In the genomic region with DNA sequence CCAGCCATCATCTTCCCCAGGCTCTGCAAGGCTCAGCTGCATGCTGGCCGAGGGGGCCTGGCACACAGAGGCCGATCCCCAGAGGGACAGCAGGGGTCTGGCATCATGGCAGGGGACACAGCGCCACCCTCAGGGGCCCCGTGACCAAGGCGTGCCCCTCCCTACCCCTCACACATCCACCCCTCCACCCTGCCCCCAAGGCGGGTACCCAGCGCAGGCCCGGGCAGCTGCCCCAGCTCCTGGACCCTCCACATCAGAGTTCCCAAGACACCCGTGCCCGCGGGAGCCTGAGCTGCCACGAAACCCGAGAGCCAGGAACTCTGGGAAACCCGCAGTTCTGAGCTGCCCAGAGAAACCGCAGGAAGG, we compare ENCODE assay signal across 24 cellular contexts. TPM values are rescaled to one million over a fixed set of nuclear protein-coding genes. Genes with fewer than 3 reads are reported as not detected.
DNase-seq lines count a peak whose midpoint lies in the region; ATAC-seq and TF ChIP-seq lines count a peak whose summit lies in the region.
"Had no signal": no experiment of that assay in that cellular context is flagged by ENCODE, and none has a peak within 500 bp of the region (broad histone marks: within the 10 kb centered on the region; RNA-seq: fewer than 3 reads in every experiment).

No MANE protein-coding gene starts in this region.

- TF ChIP-seq RAD21 in Ishikawa (IDR thresholded peaks at IDR 0.05; ENCODE audit: low read depth) = peak; percentile 26; the same call in 1 of the 2 replicates

- no peaks in the 10 kb centered on the region for H3K9me3 ChIP-seq in osteoblast (ENCODE audit: low read depth, low read length)

- no peaks in the 10 kb centered on the region for H3K79me2 ChIP-seq in osteoblast (ENCODE audit: insufficient read depth, low read length)

- no peak overlapping the region for H3K4me3 ChIP-seq in osteoblast (ENCODE audit: insufficient read depth, low read length)
- H3K4me3 ChIP-seq: GM12878, SK-N-MC had no signal

- H3K36me3 ChIP-seq in osteoblast (ENCODE audit: insufficient read depth, low read length) = peaks cover 3% of the 10 kb centered on the region

- no peaks in the 10 kb centered on the region for H4K20me1 ChIP-seq in osteoblast (ENCODE audit: insufficient read depth, low read length)

- H3K4me3 Mint-ChIP-seq in T-helper 2 cell treated with Interferon-gamma antibody and Interleukin-4, amounts not matched to agents 5 μg/mL and 100 μg/mL, for 36 hours = no peak overlapping the region
- H3K4me3 Mint-ChIP-seq: activated CD8-positive, alpha-beta memory T cell treated with anti-CD3 and anti-CD28 coated beads, Interleukin-2, amount 10 ng/mL, durations not matched to agents 7 days and 5 days; activated naive CD4-positive, alpha-beta T cell treated with anti-CD3 and anti-CD28 coated beads for 36 hours; activated T-cell treated with anti-CD3 and anti-CD28 coated beads, Interleukin-2, amount 50 U/mL, for 72 hours; memory B cell; stimulated activated memory B cell treated with anti-CD40 and anti-IgM and Interleukin-4, amounts not matched to agents 10 μg/mL and 1 μg/mL and 100 μg/mL, for 72 hours had no signal

- H3K4me1 Mint-ChIP-seq in T-helper 2 cell treated with Interferon-gamma antibody and Interleukin-4, amounts not matched to agents 5 μg/mL and 100 μg/mL, for 36 hours (ENCODE audit: low read depth) = no peaks in the 10 kb centered on the region
- H3K4me1 Mint-ChIP-seq: activated CD8-positive, alpha-beta memory T cell treated with anti-CD3 and anti-CD28 coated beads, Interleukin-2, amount 10 ng/mL, durations not matched to agents 7 days and 5 days; stimulated activated memory B cell treated with anti-CD40 and anti-IgM and Interleukin-4, amounts not matched to agents 10 μg/mL and 1 μg/mL and 100 μg/mL, for 72 hours had no signal

- H3K27me3 Mint-ChIP-seq in T-helper 2 cell treated with Interferon-gamma antibody and Interleukin-4, amounts not matched to agents 5 μg/mL and 100 μg/mL, for 36 hours (ENCODE audit: low read depth) = no peaks in the 10 kb centered on the region
- H3K27me3 Mint-ChIP-seq: activated CD8-positive, alpha-beta memory T cell treated with anti-CD3 and anti-CD28 coated beads, Interleukin-2, amount 10 ng/mL, durations not matched to agents 7 days and 5 days; memory B cell; naive B cell; stimulated activated memory B cell treated with anti-CD40 and anti-IgM and Interleukin-4, amounts not matched to agents 10 μg/mL and 1 μg/mL and 100 μg/mL, for 72 hours had no signal

- in situ Hi-C loops in G401 (cut with HindIII; ENCODE audit: low sequenced_read_pairs) = no loop called here

- peak; percentile 36 for DNase-seq in G401 (ENCODE audit: low spot score)
- peak; percentile 45 for DNase-seq in cerebellum (ENCODE audit: low spot score)
- peak; percentile 74 for DNase-seq in osteoblast (ENCODE audit: insufficient read length, low spot score, missing footprints)
- no peak for DNase-seq in NCI-H146 treated with DMSO at 0.1 percent for 48 hours (lab: John Stamatoyannopoulos, UW; ENCODE audit: unreplicated experiment)
- DNase-seq in hippocampal formation (lab: John Stamatoyannopoulos, UW) = no peak
- DNase-seq in T-helper 2 cell treated with Interferon-gamma antibody and Interleukin-4, amounts not matched to agents 5 μg/mL and 100 μg/mL, for 36 hours (ENCODE audit: low spot score) = no peak
- DNase-seq: activated CD4-positive, alpha-beta T cell treated with anti-CD3 and anti-CD28 coated beads, Interleukin-2, amount 50 U/mL, for 1 hour; activated CD8-positive, alpha-beta memory T cell treated with anti-CD3 and anti-CD28 coated beads, Interleukin-2, amount 10 ng/mL, durations not matched to agents 7 days and 5 days; activated naive CD4-positive, alpha-beta T cell treated with anti-CD3 and anti-CD28 coated beads for 36 hours; activated T-cell treated with anti-CD3 and anti-CD28 coated beads, Interleukin-2, amount 50 U/mL, for 72 hours; amniotic stem cell; dermis blood vessel endothelial cell; glutamatergic neuron; naive B cell; NCI-H1436; NCI-H524; stimulated activated CD4-positive, alpha-beta T cell treated with anti-CD3 and anti-CD28 coated beads, Interleukin-4, amount 100 ng/mL, for 1 hour had no signal

- no peak overlapping the region for H3K27ac Mint-ChIP-seq in T-helper 2 cell treated with Interferon-gamma antibody and Interleukin-4, amounts not matched to agents 5 μg/mL and 100 μg/mL, for 36 hours
- H3K27ac Mint-ChIP-seq: activated CD8-positive, alpha-beta memory T cell treated with anti-CD3 and anti-CD28 coated beads, Interleukin-2, amount 10 ng/mL, durations not matched to agents 7 days and 5 days; activated T-cell treated with anti-CD3 and anti-CD28 coated beads, Interleukin-2, amount 50 U/mL, for 72 hours; memory B cell; naive B cell; stimulated activated memory B cell treated with anti-CD40 and anti-IgM and Interleukin-4, amounts not matched to agents 10 μg/mL and 1 μg/mL and 100 μg/mL, for 72 hours had no signal

- H3K27me3 ChIP-seq in osteoblast (ENCODE audit: insufficient read depth, low read length) = no peaks in the 10 kb centered on the region

- H3K9me3 Mint-ChIP-seq in T-helper 2 cell treated with Interferon-gamma antibody and Interleukin-4, amounts not matched to agents 5 μg/mL and 100 μg/mL, for 36 hours = no peaks in the 10 kb centered on the region
- H3K9me3 Mint-ChIP-seq: activated T-cell treated with anti-CD3 and anti-CD28 coated beads, Interleukin-2, amount 50 U/mL, for 72 hours; memory B cell; naive B cell; stimulated activated memory B cell treated with anti-CD40 and anti-IgM and Interleukin-4, amounts not matched to agents 10 μg/mL and 1 μg/mL and 100 μg/mL, for 72 hours had no signal

- no peak overlapping the region for H3K4me2 ChIP-seq in osteoblast (ENCODE audit: insufficient read depth, low read length)

- H3K27ac ChIP-seq in osteoblast (ENCODE audit: low read depth, low read length) = no peak overlapping the region
- H3K27ac ChIP-seq: HL-60, SK-N-MC had no signal

- no peak for TF ChIP-seq EP300 in Ishikawa (IDR thresholded peaks at IDR 0.05; ENCODE audit: borderline replicate concordance)

- no peak overlapping the region for H2AFZ ChIP-seq in osteoblast (ENCODE audit: low read length)

- no peak for ATAC-seq in HG02884 (IDR thresholded peaks at IDR 0.05; ENCODE audit: unreplicated experiment)
- ATAC-seq: activated CD8-positive, alpha-beta memory T cell treated with anti-CD3 and anti-CD28 coated beads, Interleukin-2, amount 10 ng/mL, durations not matched to agents 7 days and 5 days; activated T-cell treated with anti-CD3 and anti-CD28 coated beads, Interleukin-2, amount 50 U/mL, for 72 hours; GM12878; stimulated activated memory B cell treated with anti-CD40 and anti-IgM and Interleukin-4, amounts not matched to agents 10 μg/mL and 1 μg/mL and 100 μg/mL, for 72 hours had no signal

- TF ChIP-seq CTCF in osteoblast (IDR thresholded peaks at IDR 0.05; ENCODE audit: extremely low read depth, low read depth, low read length) = no peak

- no peaks in the 10 kb centered on the region for H3K36me3 Mint-ChIP-seq in T-helper 2 cell treated with Interferon-gamma antibody and Interleukin-4, amounts not matched to agents 5 μg/mL and 100 μg/mL, for 36 hours (ENCODE audit: low read depth)
- H3K36me3 Mint-ChIP-seq: activated CD8-positive, alpha-beta memory T cell treated with anti-CD3 and anti-CD28 coated beads, Interleukin-2, amount 10 ng/mL, durations not matched to agents 7 days and 5 days had no signal

- H3K4me1 ChIP-seq in osteoblast (ENCODE audit: insufficient read depth, low read length) = no peaks in the 10 kb centered on the region

TF ChIP-seq in Ishikawa, 13 proteins besides CTCF, POLR2A, EP300 and RAD21 (continues in another document):
- no peak for TF ChIP-seq TCF12 (IDR thresholded peaks at IDR 0.05; ENCODE audit: low read depth)
- TF ChIP-seq EGR1 (IDR thresholded peaks at IDR 0.05) = no peak
- no peak for TF ChIP-seq FOXM1 (IDR thresholded peaks at IDR 0.05; ENCODE audit: borderline replicate concordance, low read depth)
- TF ChIP-seq YY1 (IDR thresholded peaks at IDR 0.05; ENCODE audit: low read depth) = no peak
- TF ChIP-seq, protein P1, sequence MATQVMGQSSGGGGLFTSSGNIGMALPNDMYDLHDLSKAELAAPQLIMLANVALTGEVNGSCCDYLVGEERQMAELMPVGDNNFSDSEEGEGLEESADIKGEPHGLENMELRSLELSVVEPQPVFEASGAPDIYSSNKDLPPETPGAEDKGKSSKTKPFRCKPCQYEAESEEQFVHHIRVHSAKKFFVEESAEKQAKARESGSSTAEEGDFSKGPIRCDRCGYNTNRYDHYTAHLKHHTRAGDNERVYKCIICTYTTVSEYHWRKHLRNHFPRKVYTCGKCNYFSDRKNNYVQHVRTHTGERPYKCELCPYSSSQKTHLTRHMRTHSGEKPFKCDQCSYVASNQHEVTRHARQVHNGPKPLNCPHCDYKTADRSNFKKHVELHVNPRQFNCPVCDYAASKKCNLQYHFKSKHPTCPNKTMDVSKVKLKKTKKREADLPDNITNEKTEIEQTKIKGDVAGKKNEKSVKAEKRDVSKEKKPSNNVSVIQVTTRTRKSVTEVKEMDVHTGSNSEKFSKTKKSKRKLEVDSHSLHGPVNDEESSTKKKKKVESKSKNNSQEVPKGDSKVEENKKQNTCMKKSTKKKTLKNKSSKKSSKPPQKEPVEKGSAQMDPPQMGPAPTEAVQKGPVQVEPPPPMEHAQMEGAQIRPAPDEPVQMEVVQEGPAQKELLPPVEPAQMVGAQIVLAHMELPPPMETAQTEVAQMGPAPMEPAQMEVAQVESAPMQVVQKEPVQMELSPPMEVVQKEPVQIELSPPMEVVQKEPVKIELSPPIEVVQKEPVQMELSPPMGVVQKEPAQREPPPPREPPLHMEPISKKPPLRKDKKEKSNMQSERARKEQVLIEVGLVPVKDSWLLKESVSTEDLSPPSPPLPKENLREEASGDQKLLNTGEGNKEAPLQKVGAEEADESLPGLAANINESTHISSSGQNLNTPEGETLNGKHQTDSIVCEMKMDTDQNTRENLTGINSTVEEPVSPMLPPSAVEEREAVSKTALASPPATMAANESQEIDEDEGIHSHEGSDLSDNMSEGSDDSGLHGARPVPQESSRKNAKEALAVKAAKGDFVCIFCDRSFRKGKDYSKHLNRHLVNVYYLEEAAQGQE (IDR thresholded peaks at IDR 0.05; ENCODE audit: low read depth) = no peak
- TF ChIP-seq, protein P2, sequence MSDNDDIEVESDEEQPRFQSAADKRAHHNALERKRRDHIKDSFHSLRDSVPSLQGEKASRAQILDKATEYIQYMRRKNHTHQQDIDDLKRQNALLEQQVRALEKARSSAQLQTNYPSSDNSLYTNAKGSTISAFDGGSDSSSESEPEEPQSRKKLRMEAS (IDR thresholded peaks at IDR 0.05) = no peak
- no peak for TF ChIP-seq TEAD4 (IDR thresholded peaks at IDR 0.05)
- no peak for TF ChIP-seq NFIC (IDR thresholded peaks at IDR 0.05)
- TF ChIP-seq CREB1 (IDR thresholded peaks at IDR 0.05; ENCODE audit: low read depth) = no peak
- TF ChIP-seq ZBTB7A (IDR thresholded peaks at IDR 0.05; ENCODE audit: low read depth) = no peak

RNA-seq across cellular contexts. Expression of a gene that starts 43.5 kb away (rescaled TPM):
- total RNA-seq in G401 (2014; rRNA removed; shearing (Covaris generic)) = 2.7 and 3.3 TPM in 2 replicates
- 7.5 TPM for total RNA-seq in cerebellum
- total RNA-seq in osteoblast = 8.8 and 9.4 TPM in 2 replicates

RNA-seq across cellular contexts. Expression of a gene that starts 46.5 kb away (rescaled TPM):
- 31.5 and 42.8 TPM in 2 replicates for total RNA-seq in G401 (2014; rRNA removed; shearing (Covaris generic))
- total RNA-seq in cerebellum (64.9 TPM), osteoblast (61.3 and 83.6 TPM in 2 replicates)

Comparison
In these comparisons a context has a peak if more than half of its experiments do, and no peak if none do; other contexts are left out.
1. DNase-seq: peak in G401 (single experiment), cerebellum (single experiment) and osteoblast (single experiment); none in NCI-H146 treated with DMSO at 0.1 percent for 48 hours (single experiment), hippocampal formation (0 of 2) and T-helper 2 cell treated with Interferon-gamma antibody and Interleukin-4, amounts not matched to agents 5 μg/mL and 100 μg/mL, for 36 hours (single experiment).